18 cellular contexts compared by ENCODE assay signal in genomic region chr1:18996548-18997177, GRCh38.
"Had no signal": no experiment of that assay in that cellular context is flagged by ENCODE, and none has a peak within 500 bp of the region (broad histone marks: within the 10 kb centered on the region; RNA-seq: fewer than 3 reads in every experiment).

No MANE protein-coding gene starts in this region.

- H2AFZ ChIP-seq: parathyroid adenoma had no signal

- H3K27ac Mint-ChIP-seq: activated naive CD8-positive, alpha-beta T cell treated with anti-CD3 and anti-CD28 coated beads, Interleukin-2, amount 10 ng/mL, durations not matched to agents 7 days and 5 days; memory B cell; nephron progenitor cell had no signal

- ATAC-seq: gastroesophageal sphincter, left cardiac atrium, right cardiac atrium, upper lobe of right lung had no signal

- H3K9me3 ChIP-seq: thyroid gland, upper lobe of right lung had no signal

- H3K9ac ChIP-seq: parathyroid adenoma had no signal

- H3K4me3 Mint-ChIP-seq: activated naive CD8-positive, alpha-beta T cell treated with anti-CD3 and anti-CD28 coated beads, Interleukin-2, amount 10 ng/mL, durations not matched to agents 7 days and 5 days; memory B cell; nephron progenitor cell had no signal

- H3K4me1 Mint-ChIP-seq: memory B cell, nephron progenitor cell had no signal

- H3K27ac ChIP-seq: gastroesophageal sphincter, parathyroid adenoma, thyroid gland, upper lobe of right lung had no signal

- H3K27me3 ChIP-seq: gastroesophageal sphincter, thyroid gland, upper lobe of right lung had no signal

- H3K36me3 Mint-ChIP-seq: activated naive CD8-positive, alpha-beta T cell treated with anti-CD3 and anti-CD28 coated beads, Interleukin-2, amount 10 ng/mL, durations not matched to agents 7 days and 5 days had no signal

- H3K4me1 ChIP-seq: parathyroid adenoma had no signal

- H3K36me3 ChIP-seq: gastroesophageal sphincter, thyroid gland, upper lobe of right lung had no signal

- H3K4me3 ChIP-seq: gastroesophageal sphincter, thyroid gland, upper lobe of right lung had no signal

- DNase-seq: activated CD4-positive, alpha-beta T cell treated with anti-CD3 and anti-CD28 coated beads for 1 hour; activated naive CD4-positive, alpha-beta T cell; activated naive CD8-positive, alpha-beta T cell treated with anti-CD3 and anti-CD28 coated beads, Interleukin-2, amount 10 ng/mL, durations not matched to agents 7 days and 5 days; activated T-cell treated with anti-CD3 and anti-CD28 coated beads for 4 hours; amniotic stem cell; cerebellar nuclear complex; cortex of kidney; left cardiac atrium; nephron progenitor cell; right cardiac atrium; stimulated activated CD4-positive, alpha-beta T cell treated with anti-CD3 and anti-CD28 coated beads, Interleukin-12 subunit alpha, Interleukin-12 subunit beta, amount 100 ng/mL, for 4 hours; stimulated activated CD4-positive, alpha-beta T cell treated with anti-CD3 and anti-CD28 coated beads, Interleukin-4, amount 100 ng/mL, for 4 hours; T-helper 9 cell; thyroid gland; upper lobe of right lung had no signal
